ENCODE assay signal across 17 cellular contexts in the genomic region with DNA sequence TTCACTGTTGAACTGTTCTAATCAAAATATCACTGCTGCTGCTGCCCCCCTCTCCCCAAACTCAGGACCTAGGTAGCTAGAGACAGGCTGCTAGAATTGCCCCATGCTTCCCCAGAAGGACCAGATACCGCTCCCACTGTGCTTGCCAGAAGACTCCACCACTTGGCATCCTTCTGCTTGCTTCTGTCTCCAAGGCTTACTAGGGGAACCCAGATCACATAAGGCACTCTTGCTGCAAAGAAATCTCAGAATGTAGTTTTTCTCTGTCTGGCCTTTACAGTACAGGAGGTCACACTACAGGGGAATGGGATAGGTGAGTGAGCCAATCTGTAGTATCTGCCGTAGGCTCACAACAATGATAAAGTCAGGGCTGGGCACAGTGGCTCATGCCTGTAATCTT.
"Had no signal": no experiment of that assay in that cellular context is flagged by ENCODE, and none has a peak within 500 bp of the region (broad histone marks: within the 10 kb centered on the region; RNA-seq: fewer than 3 reads in every experiment).

No MANE protein-coding gene starts in this region.

- H3K27me3 ChIP-seq: colonic mucosa, SJSA1 had no signal

- H3K4me3 ChIP-seq: colonic mucosa, SJSA1 had no signal

- H3K9me3 ChIP-seq: colonic mucosa, SJSA1 had no signal

- H3K4me1 ChIP-seq: SJSA1 had no signal

- ATAC-seq: activated CD8-positive, alpha-beta T cell treated with anti-CD3 and anti-CD28 coated beads for 36 hours; activated naive CD8-positive, alpha-beta T cell treated with anti-CD3 and anti-CD28 coated beads, Interleukin-2, amount 50 U/mL, for 24 hours had no signal

- H3K27ac ChIP-seq: colonic mucosa, SJSA1, WERI-Rb-1 had no signal

- H3K36me3 ChIP-seq: colonic mucosa, SJSA1, WERI-Rb-1 had no signal

- DNase-seq: activated CD4-positive, alpha-beta T cell treated with anti-CD3 and anti-CD28 coated beads for 4 hours; activated CD8-positive, alpha-beta memory T cell treated with anti-CD3 and anti-CD28 coated beads, Interleukin-2, amount 50 U/mL, for 48 hours; activated CD8-positive, alpha-beta T cell treated with anti-CD3 and anti-CD28 coated beads for 36 hours; activated naive CD4-positive, alpha-beta T cell treated with Interleukin-2 at 50 U/mL for 16 hours; activated naive CD8-positive, alpha-beta T cell treated with anti-CD3 and anti-CD28 coated beads, Interleukin-2, amount 50 U/mL, for 24 hours; caudate nucleus; colonic mucosa; effector CD4-positive, alpha-beta T cell; midbrain; naive B cell; stimulated activated CD4-positive, alpha-beta T cell treated with anti-CD3 and anti-CD28 coated beads, Interleukin-2, amount 100 ng/mL, for 24 hours; stimulated activated naive CD4-positive, alpha-beta T cell; substantia nigra; T1000; WERI-Rb-1 had no signal

- FAIRE-seq: islet of Langerhans had no signal
